ENCODE assay signal across 9 cellular contexts in the genomic region with DNA sequence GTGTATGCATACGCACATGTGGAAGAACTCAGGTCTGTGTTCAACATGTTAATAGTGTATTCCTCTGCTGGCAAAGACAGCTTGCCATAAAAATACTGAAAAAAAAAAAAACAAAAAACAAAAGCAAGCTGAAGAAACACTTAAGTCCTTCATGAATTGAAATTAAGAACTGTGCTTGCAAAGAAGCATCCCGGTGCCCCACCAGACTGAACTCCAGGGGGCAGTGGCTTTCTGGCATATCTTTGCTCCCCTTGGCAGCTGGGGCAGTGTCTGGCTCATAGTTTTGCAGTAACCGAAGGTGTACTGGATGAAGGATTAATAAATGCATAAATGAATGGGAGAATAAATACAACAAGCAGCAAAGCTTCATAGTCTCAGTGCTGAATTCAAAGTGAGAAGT.
DNase-seq lines count a peak whose midpoint lies in the region; ATAC-seq, FAIRE-seq and TF ChIP-seq lines count a peak whose summit lies in the region.
"Had no signal": no experiment of that assay in that cellular context is flagged by ENCODE, and none has a peak within 500 bp of the region (broad histone marks: within the 10 kb centered on the region; RNA-seq: fewer than 3 reads in every experiment).

No MANE protein-coding gene starts in this region.

- dilution Hi-C loops in keratinocyte (cut with MboI; ENCODE audit: extremely low pct_ligation_motif_present, low sequenced_read_pairs): no loop called here

- peak; percentile 10; the same call in 1 of the 2 replicates for TF ChIP-seq CTCF in LNCaP clone FGC (IDR thresholded peaks at IDR 0.05; ENCODE audit: control insufficient read depth, extremely low read depth, insufficient read depth)
- peak; percentile 4 to 23 (median 17); a peak in 1 of 6 replicates for TF ChIP-seq CTCF in K562 (IDR thresholded peaks at IDR 0.05 in 2 of 3, conservative IDR thresholded peaks at IDR 0.05 in 1 of 3; ENCODE audit: insufficient read depth in 2 of 3, low read depth in 1 of 3, low read length in 3 of 3)
- peak; percentile 43 to 65 (median 59) for TF ChIP-seq CTCF in keratinocyte (optimal IDR thresholded peaks at IDR 0.05 in 1 of 3, IDR thresholded peaks at IDR 0.05 in 1 of 3, conservative IDR thresholded peaks at IDR 0.05 in 1 of 3; ENCODE audit: extremely low read depth in 1 of 3, insufficient read depth in 2 of 3, low read length in 3 of 3)
- no peak for TF ChIP-seq CTCF in vagina (IDR thresholded peaks at IDR 0.05)

- H2AFZ ChIP-seq in K562 (ENCODE audit: low read depth, low read length) (no peak overlapping the region), keratinocyte (ENCODE audit: control insufficient read depth, low read length) (no peak overlapping the region)

- FAIRE-seq in K562 (lab: Jason Lieb, UNC) (no peak), keratinocyte (lab: Jason Lieb, UNC) (no peak)

- no peaks in the 10 kb centered on the region for H3K9me1 ChIP-seq in K562 (ENCODE audit: control insufficient read depth, insufficient read depth, low read length)
- no peaks in the 10 kb centered on the region for H3K9me1 ChIP-seq in keratinocyte (ENCODE audit: control insufficient read depth, extremely low read depth, insufficient read depth, low read length)

- WGBS in K562 (ENCODE audit: insufficient coverage, low coverage, missing lambda C conversion rate): 3% methylated on average over 3 of the region's 3 CpGs

- ATAC-seq in K562: no peak
- no peak for ATAC-seq in GM18858 (IDR thresholded peaks at IDR 0.05; ENCODE audit: unreplicated experiment)
- ATAC-seq: stimulated activated naive CD8-positive, alpha-beta T cell treated with anti-CD3 and anti-CD28 coated beads, Interleukin-15, amount 100 ng/mL, for 72 hours had no signal

- no TSS peak for BruUV-seq in K562 (replicated peaks; lab: Mats Ljungman, UMichigan)

- TF ChIP-seq POLR2A in K562 (conservative IDR thresholded peaks at IDR 0.05): no peak
- no peak for TF ChIP-seq POLR2A in vagina (IDR thresholded peaks at IDR 0.05)

- H3K4me2 ChIP-seq in K562 (ENCODE audit: insufficient read depth, low read length) (no peak overlapping the region), keratinocyte (ENCODE audit: control insufficient read depth, extremely low read depth, insufficient read depth, low read depth, low read length) (no peak overlapping the region)

- in situ Hi-C loops in K562 (cut with MboI): no loop called here

- peak; percentile 60 for DNase-seq in COLO668 (lab: John Stamatoyannopoulos, UW; ENCODE audit: unreplicated experiment)
- DNase-seq in LNCaP clone FGC (ENCODE audit: low read depth): no peak
- DNase-seq in K562 (ENCODE audit: extremely low read depth in 1 of 4, low spot score in 3 of 4): no peak
- DNase-seq in keratinocyte (ENCODE audit: low read depth, low spot score): no peak
- no peak for DNase-seq in vagina (ENCODE audit: extremely low spot score in 2 of 2)
- DNase-seq in OCI-M2 (lab: John Stamatoyannopoulos, UW; ENCODE audit: unreplicated experiment): no peak
- DNase-seq in GM19238 (ENCODE audit: insufficient read length, low spot score): no peak

- H3K4me3 ChIP-seq in LNCaP clone FGC (ENCODE audit: low read depth, low read length): no peak overlapping the region
- H3K4me3 ChIP-seq in K562: no peak overlapping the region
- no peak overlapping the region for H3K4me3 ChIP-seq in keratinocyte (ENCODE audit: control insufficient read depth in 2 of 3, extremely low read depth in 1 of 3, insufficient read depth in 2 of 3, low read depth in 1 of 3, low read length in 3 of 3)
- H3K4me3 ChIP-seq in vagina: peak overlapping the region in 1 of 2 donors; percentile 2

- intact Hi-C loops in K562 (cut with micrococcal nuclease): no loop called here
- intact Hi-C loops in vagina (cut with DNase I): loop anchor here (5.0 kb wide), 1 partner anchor 187 kb away; a partner anchor contains a TSS

- no peak for TF ChIP-seq EP300 in K562 (IDR thresholded peaks at IDR 0.05; ENCODE audit: low read length)

- H3K79me2 ChIP-seq in K562 (ENCODE audit: control insufficient read depth, insufficient read depth, low read length) (no peaks in the 10 kb centered on the region), keratinocyte (ENCODE audit: control insufficient read depth, insufficient read depth, low read length) (no peaks in the 10 kb centered on the region)

- H3K36me3 ChIP-seq in K562 (ENCODE audit: control insufficient read depth, insufficient read depth, low read length) (no peaks in the 10 kb centered on the region), keratinocyte (ENCODE audit: control insufficient read depth in 2 of 2, extremely low read depth in 1 of 2, insufficient read depth in 2 of 2, low read length in 2 of 2) (no peaks in the 10 kb centered on the region), vagina (no peaks in the 10 kb centered on the region)

- H3K27me3 ChIP-seq in K562 (ENCODE audit: control insufficient read depth in 2 of 2, insufficient read depth in 2 of 2, low read length in 2 of 2): no peaks in the 10 kb centered on the region; a peak in 1 of 5 replicates
- H3K27me3 ChIP-seq in keratinocyte (ENCODE audit: control insufficient read depth, extremely low read depth, insufficient read depth, low read length): no peaks in the 10 kb centered on the region
- H3K27me3 ChIP-seq in vagina: no peaks in the 10 kb centered on the region

- H3K9ac ChIP-seq in K562 (ENCODE audit: insufficient read depth in 1 of 2, low read depth in 2 of 2, low read length in 2 of 2) (no peak overlapping the region), keratinocyte (ENCODE audit: control insufficient read depth, extremely low read depth, insufficient read depth, low read length) (no peak overlapping the region)

- no peak for TF ChIP-seq RAD21 in K562 (CRISPR knock-in tag; conservative IDR thresholded peaks at IDR 0.05 in 1 of 2, IDR thresholded peaks at IDR 0.05 in 1 of 2)

- CTCF ChIA-PET in K562 (lab: Yijun Ruan, JAX; ENCODE audit: low intra/inter-chr PET ratio): no interaction called here

- POLR2A ChIA-PET in K562 (lab: Yijun Ruan, JAX): no interaction called here

- H3K27ac ChIP-seq in K562 (ENCODE audit: extremely low read depth, low read depth, low read length): no peak overlapping the region
- H3K27ac ChIP-seq in keratinocyte (ENCODE audit: control insufficient read depth, insufficient read depth, low read length): no peak overlapping the region
- H3K27ac ChIP-seq in vagina: peak overlapping the region; percentile 62

- H3K4me1 ChIP-seq in K562 (replicated peaks in 1 of 2; ENCODE audit: control insufficient read depth in 2 of 2, insufficient read depth in 2 of 2, low read length in 2 of 2): no peaks in the 10 kb centered on the region
- peaks cover 5% of the 10 kb centered on the region for H3K4me1 ChIP-seq in keratinocyte (ENCODE audit: control insufficient read depth, extremely low read depth, insufficient read depth, low read length)
- H3K4me1 ChIP-seq in vagina: peaks cover 28% of the 10 kb centered on the region

- H4K20me1 ChIP-seq in K562 (replicated peaks; ENCODE audit: control insufficient read depth, insufficient read depth, low read length): no peaks in the 10 kb centered on the region
- no peaks in the 10 kb centered on the region for H4K20me1 ChIP-seq in keratinocyte (ENCODE audit: control insufficient read depth, extremely low read depth, insufficient read depth, low read length)

- no peaks in the 10 kb centered on the region for H3K9me3 ChIP-seq in K562 (replicated peaks; ENCODE audit: control insufficient read depth, insufficient read depth, low read depth, low read length)
- no peaks in the 10 kb centered on the region for H3K9me3 ChIP-seq in keratinocyte (ENCODE audit: control insufficient read depth, low read depth, low read length)
- no peaks in the 10 kb centered on the region for H3K9me3 ChIP-seq in vagina

TF ChIP-seq in K562, 482 proteins besides CTCF, POLR2A, EP300 and RAD21:
- TF ChIP-seq MYNN (IDR thresholded peaks at IDR 0.05): no peak
- no peak for TF ChIP-seq MYNN (CRISPR knock-in tag; IDR thresholded peaks at IDR 0.05)
- no peak for TF ChIP-seq ZFP1 (CRISPR knock-in tag; IDR thresholded peaks at IDR 0.05)
- TF ChIP-seq, protein P1, sequence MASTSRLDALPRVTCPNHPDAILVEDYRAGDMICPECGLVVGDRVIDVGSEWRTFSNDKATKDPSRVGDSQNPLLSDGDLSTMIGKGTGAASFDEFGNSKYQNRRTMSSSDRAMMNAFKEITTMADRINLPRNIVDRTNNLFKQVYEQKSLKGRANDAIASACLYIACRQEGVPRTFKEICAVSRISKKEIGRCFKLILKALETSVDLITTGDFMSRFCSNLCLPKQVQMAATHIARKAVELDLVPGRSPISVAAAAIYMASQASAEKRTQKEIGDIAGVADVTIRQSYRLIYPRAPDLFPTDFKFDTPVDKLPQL (IDR thresholded peaks at IDR 0.05; ENCODE audit: extremely low read depth, insufficient read length): no peak

Comparison
In these comparisons a context has a peak if more than half of its experiments do, and no peak if none do; other contexts are left out.
1. CTCF ChIP-seq: peak in LNCaP clone FGC (single experiment), K562 (3 of 3) and keratinocyte (3 of 3); none in vagina (0 of 3).